ENCODE assay signal across 16 cellular contexts in the genomic region with DNA sequence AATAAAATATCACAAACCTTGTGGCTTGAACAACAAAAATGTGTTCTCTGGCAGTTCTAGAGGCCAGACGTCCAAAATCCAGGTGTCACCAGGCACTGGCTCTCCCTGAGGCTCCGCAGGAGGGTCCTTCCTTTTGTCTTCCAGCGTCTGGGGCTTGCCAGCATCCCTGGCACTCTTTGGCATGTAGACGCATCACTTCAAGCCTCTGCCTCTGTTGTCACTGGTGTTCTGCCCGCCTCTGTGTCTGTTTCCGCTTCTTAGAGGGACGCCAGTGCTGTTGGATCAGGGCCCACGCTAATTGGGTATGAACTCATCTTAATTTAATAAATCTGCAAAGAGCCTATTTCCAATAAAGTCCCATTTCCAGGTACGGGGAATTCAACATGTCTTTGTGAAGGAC.
"Had no signal": no experiment of that assay in that cellular context is flagged by ENCODE, and none has a peak within 500 bp of the region (broad histone marks: within the 10 kb centered on the region; RNA-seq: fewer than 3 reads in every experiment).

No MANE protein-coding gene starts in this region.

- H3K27ac Mint-ChIP-seq: activated CD4-positive, alpha-beta memory T cell treated with anti-CD3 and anti-CD28 coated beads for 36 hours; activated CD4-positive, alpha-beta T cell treated with anti-CD3 and anti-CD28 coated beads for 36 hours; activated naive CD8-positive, alpha-beta T cell treated with anti-CD3 and anti-CD28 coated beads, Interleukin-2, amount 50 U/mL, for 24 hours; dendritic cell treated with granulocyte-macrophage colony-stimulating factor and Interleukin-4, amounts not matched to agents 40 ng/mL and 50 ng/mL, for 4 days; naive thymus-derived CD8-positive, alpha-beta T cell had no signal

- H3K4me3 Mint-ChIP-seq: activated CD4-positive, alpha-beta memory T cell treated with anti-CD3 and anti-CD28 coated beads for 36 hours; activated CD4-positive, alpha-beta T cell treated with anti-CD3 and anti-CD28 coated beads for 36 hours; activated naive CD8-positive, alpha-beta T cell treated with anti-CD3 and anti-CD28 coated beads, Interleukin-2, amount 50 U/mL, for 24 hours; dendritic cell treated with granulocyte-macrophage colony-stimulating factor and Interleukin-4, amounts not matched to agents 40 ng/mL and 50 ng/mL, for 4 days; naive thymus-derived CD8-positive, alpha-beta T cell had no signal

- H3K9me3 Mint-ChIP-seq: activated CD4-positive, alpha-beta memory T cell treated with anti-CD3 and anti-CD28 coated beads for 36 hours; activated naive CD8-positive, alpha-beta T cell treated with anti-CD3 and anti-CD28 coated beads, Interleukin-2, amount 50 U/mL, for 24 hours; dendritic cell treated with granulocyte-macrophage colony-stimulating factor and Interleukin-4, amounts not matched to agents 40 ng/mL and 50 ng/mL, for 4 days; naive thymus-derived CD8-positive, alpha-beta T cell had no signal

- H3K4me1 Mint-ChIP-seq: activated CD4-positive, alpha-beta T cell treated with anti-CD3 and anti-CD28 coated beads for 36 hours; activated naive CD8-positive, alpha-beta T cell treated with anti-CD3 and anti-CD28 coated beads, Interleukin-2, amount 50 U/mL, for 24 hours had no signal

- FAIRE-seq: kidney had no signal

- H3K27ac ChIP-seq: left lung, neutrophil, suprapubic skin, upper lobe of left lung had no signal

- H3K4me3 ChIP-seq: left lung, suprapubic skin, upper lobe of left lung had no signal

- H3K36me3 Mint-ChIP-seq: activated CD4-positive, alpha-beta memory T cell treated with anti-CD3 and anti-CD28 coated beads for 36 hours; naive thymus-derived CD8-positive, alpha-beta T cell had no signal

- DNase-seq: activated naive CD4-positive, alpha-beta T cell; aorta; cerebellar nuclear complex; kidney; left lung; mammary epithelial cell; naive thymus-derived CD8-positive, alpha-beta T cell; stimulated activated CD4-positive, alpha-beta T cell treated with anti-CD3 and anti-CD28 coated beads, Interleukin-4, amount 100 ng/mL, for 24 hours; stimulated activated naive CD4-positive, alpha-beta T cell; upper lobe of left lung had no signal

- ATAC-seq: left lung; naive thymus-derived CD8-positive, alpha-beta T cell had no signal
